ENCODE assay signal across 14 cellular contexts in the genomic region with DNA sequence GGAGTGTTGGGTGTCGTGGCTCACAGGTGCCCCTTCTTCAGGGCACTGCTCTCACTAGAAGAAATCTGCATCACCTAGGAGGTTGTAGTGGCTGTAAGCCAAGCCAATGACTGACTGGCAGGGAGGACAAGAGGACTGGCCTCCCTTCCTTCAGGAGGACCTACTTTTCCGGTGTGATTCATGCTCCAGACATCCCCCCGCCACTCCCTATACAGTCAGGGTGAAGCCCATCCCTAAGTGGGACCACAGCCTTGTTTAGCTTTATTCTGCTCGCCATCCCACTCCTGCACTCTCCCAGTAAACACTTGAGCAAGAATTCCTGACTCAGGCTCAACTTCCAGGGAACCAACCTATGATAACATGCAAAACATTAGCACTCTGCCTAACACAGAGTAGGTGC.
"Had no signal": no experiment of that assay in that cellular context is flagged by ENCODE, and none has a peak within 500 bp of the region (broad histone marks: within the 10 kb centered on the region; RNA-seq: fewer than 3 reads in every experiment).

No MANE protein-coding gene starts in this region.

- DNase-seq: activated CD4-positive, alpha-beta T cell treated with anti-CD3 and anti-CD28 coated beads for 4 hours; activated naive CD4-positive, alpha-beta T cell treated with anti-CD3 and anti-CD28 coated beads for 36 hours; central memory CD4-positive, alpha-beta T cell; cortex of kidney; effector memory CD4-positive, alpha-beta T cell; gastrocnemius medialis; posterior cingulate gyrus; small intestine; substantia nigra; trophoblast cell; WERI-Rb-1 had no signal

- H3K4me3 ChIP-seq: gastrocnemius medialis had no signal

- H3K4me1 ChIP-seq: gastrocnemius medialis had no signal

- H3K27ac Mint-ChIP-seq: activated naive CD4-positive, alpha-beta T cell treated with anti-CD3 and anti-CD28 coated beads for 36 hours; mesothelial cell of epicardium; stimulated activated effector memory CD8-positive, alpha-beta T cell treated with anti-CD3 and anti-CD28 coated beads, Interleukin-12 subunit alpha, Interleukin-12 subunit beta, amount 100 ng/mL, for 72 hours had no signal

- H3K27ac ChIP-seq: epithelial cell of prostate, gastrocnemius medialis, WERI-Rb-1 had no signal

- H3K9me3 Mint-ChIP-seq: activated naive CD4-positive, alpha-beta T cell treated with anti-CD3 and anti-CD28 coated beads for 36 hours; stimulated activated effector memory CD8-positive, alpha-beta T cell treated with anti-CD3 and anti-CD28 coated beads, Interleukin-12 subunit alpha, Interleukin-12 subunit beta, amount 100 ng/mL, for 72 hours had no signal

- H3K36me3 Mint-ChIP-seq: mesothelial cell of epicardium; stimulated activated effector memory CD8-positive, alpha-beta T cell treated with anti-CD3 and anti-CD28 coated beads, Interleukin-12 subunit alpha, Interleukin-12 subunit beta, amount 100 ng/mL, for 72 hours had no signal

- ATAC-seq: gastrocnemius medialis; stimulated activated effector memory CD8-positive, alpha-beta T cell treated with anti-CD3 and anti-CD28 coated beads, Interleukin-12 subunit alpha, Interleukin-12 subunit beta, amount 100 ng/mL, for 72 hours had no signal

- H3K4me3 Mint-ChIP-seq: activated naive CD4-positive, alpha-beta T cell treated with anti-CD3 and anti-CD28 coated beads for 36 hours; mesothelial cell of epicardium; stimulated activated effector memory CD8-positive, alpha-beta T cell treated with anti-CD3 and anti-CD28 coated beads, Interleukin-12 subunit alpha, Interleukin-12 subunit beta, amount 100 ng/mL, for 72 hours had no signal

- H3K9me3 ChIP-seq: gastrocnemius medialis had no signal

- H3K4me1 Mint-ChIP-seq: mesothelial cell of epicardium had no signal

- H3K36me3 ChIP-seq: gastrocnemius medialis, WERI-Rb-1 had no signal

- H3K27me3 ChIP-seq: gastrocnemius medialis had no signal
